1 cellular context compared by ENCODE assay signal in the genomic region with DNA sequence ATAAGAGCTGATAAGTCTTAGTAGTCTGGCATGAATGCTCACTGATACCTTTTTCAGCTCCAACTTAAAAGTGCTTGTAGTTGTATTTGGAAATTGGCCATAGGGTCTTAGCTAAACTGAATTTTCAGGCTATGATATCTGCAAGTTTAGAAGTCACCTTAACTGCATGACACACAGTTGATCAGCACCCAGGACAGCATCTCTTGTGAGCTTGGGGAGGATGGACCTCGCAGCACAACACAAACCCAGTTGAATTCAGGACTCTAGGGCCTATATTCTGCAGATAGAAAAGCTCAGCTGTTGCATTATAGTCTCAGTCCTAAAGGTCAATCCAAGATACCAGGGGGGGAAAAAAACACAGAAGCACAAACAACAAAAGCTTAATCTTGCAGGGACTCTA.
A peak's percentile ranks its signal among the peaks of the same experiment; 100 is the strongest.
TF ChIP-seq lines count a peak whose summit lies in the region.

No MANE protein-coding gene starts in this region.

TF ChIP-seq in SK-N-SH, 30 proteins besides CTCF, POLR2A, EP300 and RAD21:
- TF ChIP-seq PBX3 (IDR thresholded peaks at IDR 0.05) (no peak), FOXM1 (IDR thresholded peaks at IDR 0.05; ENCODE audit: low read depth) (no peak), RFX5 (IDR thresholded peaks at IDR 0.05; ENCODE audit: low read length) (no peak), SMC3 (IDR thresholded peaks at IDR 0.05; ENCODE audit: low read depth, low read length) (no peak), REST (IDR thresholded peaks at IDR 0.05; ENCODE audit: low read depth, low read length) (peak; percentile 89), NRF1 (IDR thresholded peaks at IDR 0.05; ENCODE audit: low read depth, low read length) (no peak)
